8 cellular contexts compared by ENCODE assay signal in genomic region chr17:78933025-78933958, GRCh38. TPM values are rescaled to one million over a fixed set of nuclear protein-coding genes. Genes with fewer than 3 reads are reported as not detected.
A peak's percentile ranks its signal among the peaks of the same experiment; 100 is the strongest.
DNase-seq lines count a peak whose midpoint lies in the region; ATAC-seq and TF ChIP-seq lines count a peak whose summit lies in the region.

No MANE protein-coding gene starts in this region.

- H3K27me3 Mint-ChIP-seq in activated naive CD8-positive, alpha-beta T cell treated with anti-CD3 and anti-CD28 coated beads, Interleukin-2, amount 50 U/mL, for 24 hours = peaks cover 3% of the 10 kb centered on the region

- H3K9me3 Mint-ChIP-seq in activated naive CD8-positive, alpha-beta T cell treated with anti-CD3 and anti-CD28 coated beads, Interleukin-2, amount 50 U/mL, for 24 hours = no peaks in the 10 kb centered on the region

- POLR2A ChIA-PET in AG04449 (lab: Yijun Ruan, JAX) = interaction anchor here (0.6 to 1.7 kb wide), 7 partner anchors 12 to 111 kb away, joined by 3 to 8 read pairs (median 4); no protein-coding TSS in a partner anchor

- no peak overlapping the region for H3K4me3 Mint-ChIP-seq in activated naive CD8-positive, alpha-beta T cell treated with anti-CD3 and anti-CD28 coated beads, Interleukin-2, amount 50 U/mL, for 24 hours

- peak overlapping the region in 2 of 3 donors; percentile 2 to 68 for H3K9ac ChIP-seq in skeletal muscle tissue (ENCODE audit: low read depth in 1 of 3, low read length in 3 of 3)

- TF ChIP-seq CTCF in AG04449 (IDR thresholded peaks at IDR 0.05; ENCODE audit: insufficient read depth, low read length, missing control alignments) (no peak), Peyer's patch (IDR thresholded peaks at IDR 0.05) (no peak), left ventricle myocardium inferior (IDR thresholded peaks at IDR 0.05; ENCODE audit: borderline replicate concordance) (no peak)

- H3K27ac ChIP-seq in Peyer's patch (peak overlapping the region; percentile 51 to 88 (median 68)), left ventricle myocardium inferior (replicated peaks) (peak overlapping the region; percentile 88), skeletal muscle tissue (ENCODE audit: low read depth, low read length) (peak overlapping the region; percentile 85)

- no peaks in the 10 kb centered on the region for H3K36me3 ChIP-seq in Peyer's patch
- no peaks in the 10 kb centered on the region for H3K36me3 ChIP-seq in left ventricle myocardium inferior
- no peaks in the 10 kb centered on the region for H3K36me3 ChIP-seq in skeletal muscle tissue (ENCODE audit: control insufficient read depth in 3 of 3, insufficient read depth in 3 of 3, low read length in 3 of 3)

- no peaks in the 10 kb centered on the region for H3K36me3 Mint-ChIP-seq in activated naive CD8-positive, alpha-beta T cell treated with anti-CD3 and anti-CD28 coated beads, Interleukin-2, amount 50 U/mL, for 24 hours (ENCODE audit: low read depth)

- DNase-seq in AG04449 (ENCODE audit: low read depth, low spot score) (peak; percentile 95), Peyer's patch (peak in 2 of 3 donors; percentile 52 to 79), left ventricle myocardium inferior (peak; percentile 43)
- DNase-seq in activated naive CD8-positive, alpha-beta T cell treated with anti-CD3 and anti-CD28 coated beads, Interleukin-2, amount 50 U/mL, for 24 hours = peak; percentile 36

- intact Hi-C loops in left ventricle myocardium inferior (cut with micrococcal nuclease) = no loop called here

- H3K27me3 ChIP-seq in Peyer's patch = no peaks in the 10 kb centered on the region
- H3K27me3 ChIP-seq in left ventricle myocardium inferior (ENCODE audit: low read depth) = no peaks in the 10 kb centered on the region
- peaks cover 0 to 11% (median 8%) of the 10 kb centered on the region in 3 donors for H3K27me3 ChIP-seq in skeletal muscle tissue (ENCODE audit: control insufficient read depth in 3 of 3, insufficient read depth in 3 of 3, low read length in 3 of 3)

- H3K4me1 ChIP-seq in Peyer's patch = peaks cover 0 to 25% (median 3%) of the 10 kb centered on the region in 4 donors
- peaks cover 44% of the 10 kb centered on the region for H3K4me1 ChIP-seq in left ventricle myocardium inferior
- H3K4me1 ChIP-seq in skeletal muscle tissue (ENCODE audit: control insufficient read depth in 3 of 3, insufficient read depth in 3 of 3, low read length in 3 of 3) = peaks cover 30 to 39% (median 31%) of the 10 kb centered on the region in 3 donors

- peak overlapping the region; percentile 43 for H3K27ac Mint-ChIP-seq in activated naive CD8-positive, alpha-beta T cell treated with anti-CD3 and anti-CD28 coated beads, Interleukin-2, amount 50 U/mL, for 24 hours

- no peak for TF ChIP-seq POLR2A in Peyer's patch (IDR thresholded peaks at IDR 0.05)

- CTCF ChIA-PET in AG04449 (lab: Yijun Ruan, JAX) = interaction anchor here (1.0 to 2.5 kb wide), 3 partner anchors 39 to 68 kb away, joined by 4 to 13 read pairs (median 4); no protein-coding TSS in a partner anchor

- peaks cover 9% of the 10 kb centered on the region for H3K4me1 Mint-ChIP-seq in activated naive CD8-positive, alpha-beta T cell treated with anti-CD3 and anti-CD28 coated beads, Interleukin-2, amount 50 U/mL, for 24 hours

- H3K4me3 ChIP-seq in AG04449 (ENCODE audit: low read depth, low read length) (peak overlapping the region; percentile 45), Peyer's patch (no peak overlapping the region), left ventricle myocardium inferior (peak overlapping the region; percentile 54), skeletal muscle tissue (ENCODE audit: low read length in 3 of 3) (peak overlapping the region in 2 of 3 donors; percentile 43 to 56)

- ATAC-seq in GM19438 (IDR thresholded peaks at IDR 0.05; ENCODE audit: low read depth, unreplicated experiment) (peak; percentile 75), GM18519 (IDR thresholded peaks at IDR 0.05; ENCODE audit: low FRiP score, unreplicated experiment) (no peak), GM19023 (IDR thresholded peaks at IDR 0.05; ENCODE audit: unreplicated experiment) (no peak)
- peak; percentile 90 for ATAC-seq in activated naive CD8-positive, alpha-beta T cell treated with anti-CD3 and anti-CD28 coated beads, Interleukin-2, amount 50 U/mL, for 24 hours

- H3K9me3 ChIP-seq in Peyer's patch (peaks cover 0 to 4% (median 0%) of the 10 kb centered on the region in 4 donors), left ventricle myocardium inferior (replicated peaks) (no peaks in the 10 kb centered on the region), skeletal muscle tissue (ENCODE audit: control insufficient read depth in 3 of 3, low read length in 3 of 3) (no peaks in the 10 kb centered on the region)

RNA-seq across cellular contexts. Expression of gene TIMP2, which starts 8.1 kb away (rescaled TPM):
- total RNA-seq in Peyer's patch (10 to 100 TPM; 27.2 to 73.2 (median 45.0) TPM), left ventricle myocardium inferior (91.8 TPM), skeletal muscle tissue (39.7 TPM)

RNA-seq across cellular contexts. Expression of gene CEP295NL, which starts 30.3 kb away (rescaled TPM):
- total RNA-seq in Peyer's patch (10 to 100 TPM in 2 of 4 donors, 1 to 10 TPM in 2; 1.1 to 45.4 (median 9.1) TPM), left ventricle myocardium inferior (0.55 TPM), skeletal muscle tissue (1.6 TPM)

RNA-seq across cellular contexts. Expression of gene LGALS3BP, which starts 46.4 kb away (rescaled TPM):
- 1,000 to 10,000 TPM in 3 of 4 donors, 100 to 1,000 TPM in 1; 202 to 2,181 (median 1,427) TPM for total RNA-seq in Peyer's patch
- 585 TPM for total RNA-seq in left ventricle myocardium inferior
- 55.8 TPM for total RNA-seq in skeletal muscle tissue

Comparison
In these comparisons a context has a peak if more than half of its experiments do, and no peak if none do; other contexts are left out.
1. DNase-seq: peak in every context shown above with its lines; median percentile 95 in AG04449; 66 in Peyer's patch; 43 in left ventricle myocardium inferior; 36 in activated naive CD8-positive, alpha-beta T cell treated with anti-CD3 and anti-CD28 coated beads, Interleukin-2, amount 50 U/mL, for 24 hours.
2. H3K4me3 ChIP-seq: peak in AG04449 (single experiment), left ventricle myocardium inferior (single experiment) and skeletal muscle tissue (2 of 3); none in Peyer's patch (0 of 4).
3. ATAC-seq: peak in GM19438 (single experiment) and activated naive CD8-positive, alpha-beta T cell treated with anti-CD3 and anti-CD28 coated beads, Interleukin-2, amount 50 U/mL, for 24 hours (single experiment); none in GM18519 (single experiment) and GM19023 (single experiment).
4. Peak in every context shown above with its lines, with median percentiles within 50 percentile points of each other: H3K27ac ChIP-seq.